ENCODE assay signal across 19 cellular contexts in the genomic region with DNA sequence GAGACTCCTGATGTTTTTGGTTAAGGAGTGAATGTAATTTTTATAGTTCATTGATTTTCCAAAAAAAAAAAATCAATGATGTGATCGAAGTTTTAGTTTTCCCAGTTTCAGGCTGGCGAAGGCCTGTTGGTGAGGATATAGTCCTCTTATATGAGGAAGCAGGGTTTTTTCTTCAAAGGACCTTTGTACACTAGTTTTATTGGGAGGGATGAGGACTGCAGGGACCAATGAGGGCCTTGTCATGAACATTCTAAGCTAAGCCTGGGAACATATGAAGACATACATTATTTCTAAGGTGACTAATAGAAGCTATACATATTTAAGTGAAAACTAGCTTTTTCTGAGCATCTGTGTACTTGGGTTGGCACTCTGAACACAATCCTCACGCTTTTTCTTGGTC. TPM values are rescaled to one million over a fixed set of nuclear protein-coding genes. Genes with fewer than 3 reads are reported as not detected.
DNase-seq lines count a peak whose midpoint lies in the region; ATAC-seq, FAIRE-seq and TF ChIP-seq lines count a peak whose summit lies in the region.
"Had no signal": no experiment of that assay in that cellular context is flagged by ENCODE, and none has a peak within 500 bp of the region (broad histone marks: within the 10 kb centered on the region; RNA-seq: fewer than 3 reads in every experiment).

No MANE protein-coding gene starts in this region.

- no peak for TF ChIP-seq EP300 in SK-N-SH (IDR thresholded peaks at IDR 0.05; ENCODE audit: borderline replicate concordance in 1 of 2, low read depth in 1 of 2, low read length in 1 of 2)

- H3K27me3 Mint-ChIP-seq in nephron (ENCODE audit: low read depth), result no peaks in the 10 kb centered on the region

- POLR2A ChIA-PET in SK-N-SH (lab: Yijun Ruan, JAX), result no interaction called here

- no peak overlapping the region for H3K4me3 Mint-ChIP-seq in nephron
- H3K4me3 Mint-ChIP-seq: CD4-positive, alpha-beta memory T cell; GM23338; H9 had no signal

- no peaks in the 10 kb centered on the region for H3K27me3 ChIP-seq in heart right ventricle
- H3K27me3 ChIP-seq in SK-N-SH (ENCODE audit: insufficient read depth), result no peaks in the 10 kb centered on the region

- no peaks in the 10 kb centered on the region for H3K79me2 ChIP-seq in SK-N-SH (ENCODE audit: insufficient read depth)

- CTCF ChIA-PET in SK-N-SH (lab: Yijun Ruan, JAX), result no interaction called here

- H3K27ac Mint-ChIP-seq in nephron, result peak overlapping the region; percentile 29 to 87 (median 68)
- H3K27ac Mint-ChIP-seq: CD4-positive, alpha-beta memory T cell; GM23338; H9 had no signal

- intact Hi-C loops in kidney (cut with DNase I) (no loop called here), heart right ventricle (cut with DNase I) (no loop called here)

- H3K9ac ChIP-seq in kidney (ENCODE audit: low read length in 2 of 2) (no peak overlapping the region), SK-N-SH (no peak overlapping the region)

- no peak for TF ChIP-seq CTCF in kidney (IDR thresholded peaks at IDR 0.05; ENCODE audit: borderline replicate concordance, extremely low read depth, insufficient read depth)
- no peak for TF ChIP-seq CTCF in nephron (IDR thresholded peaks at IDR 0.05; ENCODE audit: unreplicated experiment in 3 of 3)
- no peak for TF ChIP-seq CTCF in heart right ventricle (IDR thresholded peaks at IDR 0.05)
- TF ChIP-seq CTCF in SK-N-SH (IDR thresholded peaks at IDR 0.05), result no peak

- H2AFZ ChIP-seq in SK-N-SH (ENCODE audit: low read depth), result no peak overlapping the region
- H2AFZ ChIP-seq: GM23338 had no signal

- no peaks in the 10 kb centered on the region for H4K20me1 ChIP-seq in SK-N-SH (ENCODE audit: insufficient read depth)

- ATAC-seq in left lobe of liver (peak; percentile 10), heart right ventricle (no peak)
- ATAC-seq: GM23338, HCT116 had no signal

- WGBS in heart right ventricle, 2 donors, result 90 to 92% methylated on average over 3 of the region's 3 CpGs
- 11% methylated on average over 3 of the region's 3 CpGs for WGBS in SK-N-SH (ENCODE audit: low lambda C conversion rate)

- no peaks in the 10 kb centered on the region for H3K9me2 ChIP-seq in SK-N-SH

- H3K4me1 Mint-ChIP-seq in nephron, result no peaks in the 10 kb centered on the region
- H3K4me1 Mint-ChIP-seq: CD4-positive, alpha-beta memory T cell; GM23338; H9 had no signal

- H3K9me3 ChIP-seq in kidney (ENCODE audit: control insufficient read depth in 1 of 2, low read length in 2 of 2) (no peaks in the 10 kb centered on the region), heart right ventricle (peaks cover 0 to 7% (median 0%) of the 10 kb centered on the region in 11 donors), SK-N-SH (no peaks in the 10 kb centered on the region)

- H3K36me3 ChIP-seq in kidney (ENCODE audit: control insufficient read depth in 1 of 2, insufficient read depth in 2 of 2, low read length in 2 of 2) (peaks cover 3% of the 10 kb centered on the region in 2 donors), heart right ventricle (no peaks in the 10 kb centered on the region), SK-N-SH (replicated peaks in 1 of 2; ENCODE audit: control insufficient read depth in 1 of 2, insufficient read depth in 2 of 2, low read length in 1 of 2) (no peaks in the 10 kb centered on the region)

- TF ChIP-seq RAD21 in SK-N-SH (IDR thresholded peaks at IDR 0.05; ENCODE audit: low read length), result no peak

- no peak for FAIRE-seq in kidney (lab: Jason Lieb, UNC)
- FAIRE-seq: GM12891, GM18507 had no signal

- H3K27ac ChIP-seq in kidney (ENCODE audit: low read depth in 2 of 2, low read length in 2 of 2) (peak overlapping the region; percentile 53 to 63), heart right ventricle (no peak overlapping the region), SK-N-SH (ENCODE audit: low read depth in 2 of 2, low read length in 1 of 2) (no peak overlapping the region)

- peak overlapping the region in 1 of 2 donors; percentile 18 for H3K4me3 ChIP-seq in kidney (ENCODE audit: low read length in 2 of 2)
- no peak overlapping the region for H3K4me3 ChIP-seq in heart right ventricle
- no peak overlapping the region for H3K4me3 ChIP-seq in SK-N-SH (ENCODE audit: low read depth in 2 of 2, low read length in 1 of 2)
- H3K4me3 ChIP-seq: GM23338 had no signal

- DNase-seq in kidney (no peak), left lobe of liver (ENCODE audit: low spot score) (no peak), heart right ventricle (no peak), SK-N-SH (no peak), NCI-H524 treated with DMSO at 0.1 percent for 48 hours (lab: John Stamatoyannopoulos, UW) (no peak)
- DNase-seq: C1 segment of cervical spinal cord; Calu3; CD4-positive, alpha-beta memory T cell; COR-L47; DMS53; DMS79 treated with DMSO at 0.1 percent for 48 hours; GF-D8; H9 had no signal

- no peaks in the 10 kb centered on the region for H3F3A ChIP-seq in SK-N-SH (replicated peaks; ENCODE audit: insufficient read depth)

- H3K36me3 Mint-ChIP-seq in nephron (ENCODE audit: low read depth), result no peaks in the 10 kb centered on the region
- H3K36me3 Mint-ChIP-seq: CD4-positive, alpha-beta memory T cell had no signal

- H3K9me3 Mint-ChIP-seq in nephron, result no peaks in the 10 kb centered on the region
- H3K9me3 Mint-ChIP-seq: CD4-positive, alpha-beta memory T cell; GM23338; H9 had no signal

- H3K4me2 ChIP-seq in SK-N-SH, result no peak overlapping the region
- H3K4me2 ChIP-seq: GM23338 had no signal

- peaks cover 0 to 26% of the 10 kb centered on the region in 2 donors for H3K4me1 ChIP-seq in kidney (ENCODE audit: control insufficient read depth in 1 of 2, insufficient read depth in 1 of 2, low read depth in 1 of 2, low read length in 2 of 2)
- peaks cover 0 to 9% (median 0%) of the 10 kb centered on the region in 9 donors for H3K4me1 ChIP-seq in heart right ventricle
- no peaks in the 10 kb centered on the region for H3K4me1 ChIP-seq in SK-N-SH (ENCODE audit: control insufficient read depth in 1 of 2, insufficient read depth in 2 of 2, low read depth in 1 of 2, low read length in 1 of 2)

TF ChIP-seq in SK-N-SH, 30 proteins besides CTCF, POLR2A, EP300 and RAD21 (continues in another document):
- no peak for TF ChIP-seq NRF1 (IDR thresholded peaks at IDR 0.05; ENCODE audit: low read depth, low read length)
- no peak for TF ChIP-seq ELF1 (IDR thresholded peaks at IDR 0.05)
- TF ChIP-seq MAX (IDR thresholded peaks at IDR 0.05; ENCODE audit: low read depth), result no peak
- TF ChIP-seq GATA2 (CRISPR knock-in tag; IDR thresholded peaks at IDR 0.05), result no peak
- TF ChIP-seq IRF3 (IDR thresholded peaks at IDR 0.05; ENCODE audit: low read depth, low read length), result no peak
- no peak for TF ChIP-seq POLR2AphosphoS5 (IDR thresholded peaks at IDR 0.05; ENCODE audit: low read depth, low read length)
- TF ChIP-seq FOXJ3 (CRISPR knock-in tag; IDR thresholded peaks at IDR 0.05), result no peak
- TF ChIP-seq MXI1 (IDR thresholded peaks at IDR 0.05; ENCODE audit: low read depth, low read length), result no peak
- no peak for TF ChIP-seq GABPA (IDR thresholded peaks at IDR 0.05; ENCODE audit: low read depth)
- TF ChIP-seq NFIC (IDR thresholded peaks at IDR 0.05; ENCODE audit: borderline replicate concordance), result no peak
- no peak for TF ChIP-seq MEF2A (IDR thresholded peaks at IDR 0.05; ENCODE audit: borderline replicate concordance, low read depth)
- TF ChIP-seq RFX5 (IDR thresholded peaks at IDR 0.05; ENCODE audit: low read length), result no peak
- TF ChIP-seq, protein P1, sequence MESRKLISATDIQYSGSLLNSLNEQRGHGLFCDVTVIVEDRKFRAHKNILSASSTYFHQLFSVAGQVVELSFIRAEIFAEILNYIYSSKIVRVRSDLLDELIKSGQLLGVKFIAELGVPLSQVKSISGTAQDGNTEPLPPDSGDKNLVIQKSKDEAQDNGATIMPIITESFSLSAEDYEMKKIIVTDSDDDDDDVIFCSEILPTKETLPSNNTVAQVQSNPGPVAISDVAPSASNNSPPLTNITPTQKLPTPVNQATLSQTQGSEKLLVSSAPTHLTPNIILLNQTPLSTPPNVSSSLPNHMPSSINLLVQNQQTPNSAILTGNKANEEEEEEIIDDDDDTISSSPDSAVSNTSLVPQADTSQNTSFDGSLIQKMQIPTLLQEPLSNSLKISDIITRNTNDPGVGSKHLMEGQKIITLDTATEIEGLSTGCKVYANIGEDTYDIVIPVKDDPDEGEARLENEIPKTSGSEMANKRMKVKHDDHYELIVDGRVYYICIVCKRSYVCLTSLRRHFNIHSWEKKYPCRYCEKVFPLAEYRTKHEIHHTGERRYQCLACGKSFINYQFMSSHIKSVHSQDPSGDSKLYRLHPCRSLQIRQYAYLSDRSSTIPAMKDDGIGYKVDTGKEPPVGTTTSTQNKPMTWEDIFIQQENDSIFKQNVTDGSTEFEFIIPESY (IDR thresholded peaks at IDR 0.05; ENCODE audit: borderline replicate concordance, low read depth), result no peak
- no peak for TF ChIP-seq YY1 (IDR thresholded peaks at IDR 0.05; ENCODE audit: low read depth)
- TF ChIP-seq, protein P2, sequence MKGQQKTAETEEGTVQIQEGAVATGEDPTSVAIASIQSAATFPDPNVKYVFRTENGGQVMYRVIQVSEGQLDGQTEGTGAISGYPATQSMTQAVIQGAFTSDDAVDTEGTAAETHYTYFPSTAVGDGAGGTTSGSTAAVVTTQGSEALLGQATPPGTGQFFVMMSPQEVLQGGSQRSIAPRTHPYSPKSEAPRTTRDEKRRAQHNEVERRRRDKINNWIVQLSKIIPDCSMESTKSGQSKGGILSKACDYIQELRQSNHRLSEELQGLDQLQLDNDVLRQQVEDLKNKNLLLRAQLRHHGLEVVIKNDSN (IDR thresholded peaks at IDR 0.05; ENCODE audit: borderline replicate concordance, low read depth), result no peak
- no peak for TF ChIP-seq EZH2phosphoT487 (IDR thresholded peaks at IDR 0.05; ENCODE audit: borderline replicate concordance, low read depth)

RNA-seq across cellular contexts. Expression of gene SLC4A4, which starts 43.3 kb away (rescaled TPM):
- 37.1 TPM for total RNA-seq in kidney
- 56.5 TPM for polyA plus RNA-seq in kidney (ENCODE audit: insufficient read depth, low read depth, low replicate concordance)
- 24.6 TPM for total RNA-seq in left lobe of liver
- 10 to 100 TPM; 12.3 to 34.5 (median 27.4) TPM for total RNA-seq in heart right ventricle
- 1 to 10 TPM; 1.3 to 5.3 TPM for polyA plus RNA-seq in heart right ventricle
- polyA plus RNA-seq in SK-N-SH (2012; rRNA removed), result not detected in 2 replicates
- polyA plus RNA-seq in SK-N-SH (2012; cell fraction: cytosol; rRNA removed), result under 0.01 TPM in 1 of 2 replicates, not detected in the other
- polyA plus RNA-seq in SK-N-SH (2012; cell fraction: nucleus; rRNA removed), result not detected in 2 replicates
- total RNA-seq: A172 had no signal

Comparison
In these comparisons a context has a peak if more than half of its experiments do, and no peak if none do; other contexts are left out.
1. H3K27ac ChIP-seq: peak in kidney (2 of 2); none in heart right ventricle (0 of 10) and SK-N-SH (0 of 2).